ENCODE assay signal across 8 cellular contexts in the genomic region with DNA sequence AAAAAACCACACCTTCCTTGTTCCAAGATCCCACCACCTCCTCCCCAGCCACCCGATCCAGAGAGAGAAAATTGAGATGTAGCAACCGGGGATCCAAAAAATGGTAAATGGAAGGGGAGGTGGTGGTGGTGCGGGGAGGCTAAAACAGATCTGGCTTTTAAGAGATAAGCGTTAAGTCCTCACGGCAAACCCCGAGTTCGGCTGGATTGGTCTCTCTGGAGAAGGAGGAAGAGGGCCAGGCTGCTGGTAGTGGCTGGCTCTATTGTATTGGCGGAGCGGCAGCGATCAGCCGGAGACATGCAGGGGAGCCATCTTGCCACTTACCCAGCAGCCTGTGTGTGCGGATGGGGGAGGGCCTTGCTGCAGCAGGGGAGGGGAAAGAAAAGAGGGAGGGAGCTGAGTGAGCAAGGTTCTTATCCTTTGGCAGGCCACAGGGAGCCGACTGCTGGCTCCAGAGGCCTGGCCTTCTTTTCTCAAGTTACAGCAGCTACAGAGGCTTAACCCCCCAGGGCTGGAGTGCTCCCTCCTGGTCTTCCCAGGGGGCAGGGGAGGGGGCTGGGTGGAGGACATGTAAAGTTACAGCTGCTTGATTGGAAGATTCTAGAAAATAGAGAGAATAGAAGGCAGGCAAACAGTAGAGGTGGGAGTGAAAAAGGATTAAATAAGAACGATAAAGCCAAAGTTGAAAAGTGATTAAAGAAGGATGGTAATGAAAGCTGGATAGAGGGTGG. TPM values are rescaled to one million over a fixed set of nuclear protein-coding genes. Genes with fewer than 3 reads are reported as not detected.
A peak's percentile ranks its signal among the peaks of the same experiment; 100 is the strongest.
DNase-seq lines count a peak whose midpoint lies in the region; ATAC-seq and TF ChIP-seq lines count a peak whose summit lies in the region.

No MANE protein-coding gene starts in this region.

- H3K4me3 ChIP-seq in GM12864 (ENCODE audit: low read depth, low read length), result peak overlapping the region; percentile 86
- H3K4me3 ChIP-seq in Peyer's patch, result peak overlapping the region; percentile 46 to 75 (median 64)
- H3K4me3 ChIP-seq in adipocyte (ENCODE audit: low read length), result peak overlapping the region; percentile 95
- peak overlapping the region; percentile 84 for H3K4me3 ChIP-seq in right cardiac atrium (ENCODE audit: low read length)
- peak overlapping the region; percentile 95 for H3K4me3 ChIP-seq in retinal pigment epithelial cell (ENCODE audit: low read length)

- H3K9me3 ChIP-seq in Peyer's patch (no peaks in the 10 kb centered on the region), adipocyte (ENCODE audit: control insufficient read depth, low read length) (no peaks in the 10 kb centered on the region), right cardiac atrium (ENCODE audit: control insufficient read depth, low read length) (no peaks in the 10 kb centered on the region)

- peak overlapping the region; percentile 99 for H3K9ac ChIP-seq in adipocyte (ENCODE audit: low read length)

- 1% methylated on average over 14 of the region's 14 CpGs for WGBS in right cardiac atrium

- ATAC-seq in HG02623 (IDR thresholded peaks at IDR 0.05; ENCODE audit: unreplicated experiment) (peak; percentile 89), right cardiac atrium (peak; percentile 93 to 95)

- TF ChIP-seq CTCF in GM12864 (IDR thresholded peaks at IDR 0.05; ENCODE audit: low read depth, low read length, missing control alignments), result no peak
- TF ChIP-seq CTCF in Peyer's patch (IDR thresholded peaks at IDR 0.05), result no peak
- no peak for TF ChIP-seq CTCF in retinal pigment epithelial cell (conservative IDR thresholded peaks at IDR 0.05; ENCODE audit: low read depth, low read length)

- peak; percentile 61 for DNase-seq in GM12864 (ENCODE audit: low read depth)
- peak; percentile 72 to 87 (median 87) for DNase-seq in Peyer's patch
- DNase-seq in adipocyte (ENCODE audit: low read depth), result peak; percentile 96
- DNase-seq in right cardiac atrium, result peak; percentile 86 to 93 (median 92)
- peak; percentile 88 for DNase-seq in retinal pigment epithelial cell (ENCODE audit: low read depth)
- DNase-seq in NOMO-1 treated with dmso at 0.1 percent for 144 hours (lab: John Stamatoyannopoulos, UW; ENCODE audit: unreplicated experiment), result no peak
- DNase-seq in nucleus accumbens (lab: John Stamatoyannopoulos, UW), result no peak

- intact Hi-C loops in right cardiac atrium (cut with DNase I), result no loop called here

- no peaks in the 10 kb centered on the region for H3K27me3 ChIP-seq in Peyer's patch
- H3K27me3 ChIP-seq in adipocyte (replicated peaks; ENCODE audit: control insufficient read depth, insufficient read depth, low read length), result no peaks in the 10 kb centered on the region
- H3K27me3 ChIP-seq in right cardiac atrium (ENCODE audit: control insufficient read depth, insufficient read depth), result no peaks in the 10 kb centered on the region

- peak overlapping the region; percentile 62 to 73 (median 70) for H3K27ac ChIP-seq in Peyer's patch
- peak overlapping the region; percentile 87 for H3K27ac ChIP-seq in right cardiac atrium (ENCODE audit: low read length)

- H3K4me1 ChIP-seq in Peyer's patch (peaks cover 0 to 39% (median 7%) of the 10 kb centered on the region in 4 donors), adipocyte (ENCODE audit: control insufficient read depth, insufficient read depth, low read length) (peaks cover 62% of the 10 kb centered on the region), right cardiac atrium (ENCODE audit: control insufficient read depth, insufficient read depth, low read length) (peaks cover 4% of the 10 kb centered on the region)

- H3K36me3 ChIP-seq in Peyer's patch (peaks cover 0 to 65% (median 2%) of the 10 kb centered on the region in 3 donors), adipocyte (ENCODE audit: control insufficient read depth, insufficient read depth, low read length, severe bottlenecking) (peaks cover 70% of the 10 kb centered on the region)

- peak in 1 of 2 donors; percentile 28 for TF ChIP-seq POLR2A in Peyer's patch (IDR thresholded peaks at IDR 0.05)

RNA-seq across cellular contexts. Expression of a gene that starts 14.1 kb away (rescaled TPM):
- total RNA-seq in Peyer's patch, result 10 to 100 TPM in 1 of 4 donors, 1 to 10 TPM in 3; 1.1 to 12.4 (median 5.5) TPM
- total RNA-seq in right cardiac atrium, result 1 to 10 TPM in 3 of 4 donors, under 1 TPM in 1; 0.95 to 2.3 (median 2.2) TPM
- polyA plus RNA-seq in right cardiac atrium, result 2.5 TPM

RNA-seq across cellular contexts. Expression of a gene that starts 23.5 kb away (rescaled TPM):
- total RNA-seq in Peyer's patch (100 to 1,000 TPM; 130 to 281 (median 238) TPM), right cardiac atrium (10 to 100 TPM; 78.9 to 87.8 (median 84.8) TPM)
- 67.1 TPM for polyA plus RNA-seq in right cardiac atrium

RNA-seq across cellular contexts. Expression of a gene that starts 23.9 kb away (rescaled TPM):
- 10 to 100 TPM in 3 of 4 donors, 1 to 10 TPM in 1; 5.0 to 30.3 (median 18.8) TPM for total RNA-seq in Peyer's patch
- 10 to 100 TPM; 30.2 to 43.9 (median 41.2) TPM for total RNA-seq in right cardiac atrium
- polyA plus RNA-seq in right cardiac atrium, result 27.3 TPM

RNA-seq across cellular contexts. Expression of a gene that starts 29.4 kb away (rescaled TPM):
- total RNA-seq in Peyer's patch, result not detected
- not detected for total RNA-seq in right cardiac atrium
- not detected for polyA plus RNA-seq in right cardiac atrium

RNA-seq across cellular contexts. Expression of a gene that starts 33.4 kb away (rescaled TPM):
- total RNA-seq in Peyer's patch, result not detected
- total RNA-seq in right cardiac atrium, result not detected
- not detected for polyA plus RNA-seq in right cardiac atrium

Comparison
In these comparisons a context has a peak if more than half of its experiments do, and no peak if none do; other contexts are left out.
1. DNase-seq: peak in GM12864 (single experiment), Peyer's patch (3 of 3), adipocyte (single experiment), right cardiac atrium (3 of 3) and retinal pigment epithelial cell (single experiment); none in NOMO-1 treated with dmso at 0.1 percent for 144 hours (single experiment) and nucleus accumbens (0 of 56).
2. Peak in every context shown above with its lines, with median percentiles within 50 percentile points of each other: H3K4me3 ChIP-seq.